Comparison of ENCODE assay signal across 1 cellular context in the genomic region with DNA sequence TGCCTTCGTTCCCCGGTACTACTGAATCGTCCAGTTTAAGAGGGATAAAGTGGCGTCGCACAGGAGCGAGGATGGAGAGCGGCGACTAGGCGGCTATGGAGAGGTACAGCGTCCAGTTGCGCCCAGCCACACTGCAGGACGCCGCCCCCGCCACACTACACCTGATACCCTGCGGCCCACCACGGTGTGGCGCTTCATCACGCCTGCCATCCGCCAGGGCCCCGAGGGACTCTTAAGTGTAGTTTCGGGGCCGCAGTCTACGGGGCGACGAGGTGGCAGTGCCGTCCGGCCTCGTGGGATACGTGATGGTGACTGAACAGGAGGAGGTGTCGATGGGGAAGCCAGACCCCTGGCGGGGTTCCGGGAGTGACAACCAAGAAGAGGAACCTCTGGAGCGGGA.
TF ChIP-seq lines count a peak whose summit lies in the region.

No MANE protein-coding gene starts in this region.

TF ChIP-seq in GM12891, 5 proteins besides CTCF, POLR2A, EP300 and RAD21 (continued from another document):
- no peak for TF ChIP-seq SPI1 (IDR thresholded peaks at IDR 0.05; ENCODE audit: low read depth, low read length)
- TF ChIP-seq POLR2AphosphoS5 (IDR thresholded peaks at IDR 0.05; ENCODE audit: low read depth, low read length), result no peak
- TF ChIP-seq TAF1 (IDR thresholded peaks at IDR 0.05; ENCODE audit: low read depth, low read length), result no peak
- no peak for TF ChIP-seq POU2F2 (IDR thresholded peaks at IDR 0.05; ENCODE audit: low read depth, low read length)
